In genomic region chr3:113746069-113746954, GRCh38 we compare ENCODE assay signal across 1 cellular context.
TF ChIP-seq lines count a peak whose summit lies in the region.

Gene NAA50, minus strand, starts transcription at chr3:113746249. Its CDS starts 300 bp downstream, at chr3:113745949.

TF ChIP-seq in HepG2, 621 proteins besides CTCF, POLR2A, EP300 and RAD21 (continued from another document and continues in another):
- TF ChIP-seq ZNF639 (CRISPR knock-in tag; conservative IDR thresholded peaks at IDR 0.05): peak; percentile 9; the same call in 1 of the 2 replicates
- no peak for TF ChIP-seq MZF1 (CRISPR knock-in tag; IDR thresholded peaks at IDR 0.05; ENCODE audit: borderline replicate concordance)
- no peak for TF ChIP-seq ZNF513 (CRISPR knock-in tag; conservative IDR thresholded peaks at IDR 0.05)
- TF ChIP-seq SOX5 (CRISPR knock-in tag; IDR thresholded peaks at IDR 0.05; ENCODE audit: borderline replicate concordance): 0 out of 2 replicates have a peak, but pooled peaks have one; percentile 20
- TF ChIP-seq PAX8 (CRISPR knock-in tag; IDR thresholded peaks at IDR 0.05; ENCODE audit: borderline replicate concordance): no peak
- TF ChIP-seq NAIF1 (CRISPR knock-in tag; IDR thresholded peaks at IDR 0.05; ENCODE audit: borderline replicate concordance): peak; percentile 76; the same call in 1 of the 2 replicates
- TF ChIP-seq ZNF616 (CRISPR knock-in tag; IDR thresholded peaks at IDR 0.05; ENCODE audit: low read depth): no peak
- no peak for TF ChIP-seq SRSF4 (IDR thresholded peaks at IDR 0.05; ENCODE audit: low read depth, low read length, poor library complexity, severe bottlenecking)
- no peak; the same call in 1 of the 2 replicates for TF ChIP-seq RNF219 (CRISPR knock-in tag; IDR thresholded peaks at IDR 0.05)
- TF ChIP-seq CREBL2 (CRISPR knock-in tag; IDR thresholded peaks at IDR 0.05; ENCODE audit: borderline replicate concordance): peak; percentile 78; the same call in 1 of the 2 replicates
- TF ChIP-seq NONO (IDR thresholded peaks at IDR 0.05): no peak
- TF ChIP-seq NONO (CRISPR knock-in tag; conservative IDR thresholded peaks at IDR 0.05): peak; percentile 92
- TF ChIP-seq ARID2 (CRISPR knock-in tag; IDR thresholded peaks at IDR 0.05; ENCODE audit: borderline replicate concordance): peak; percentile 12; the same call in 1 of the 2 replicates
- TF ChIP-seq HES4 (CRISPR knock-in tag; IDR thresholded peaks at IDR 0.05; ENCODE audit: borderline replicate concordance): peak; percentile 75; the same call in 1 of the 2 replicates
- TF ChIP-seq MAFF (IDR thresholded peaks at IDR 0.05; ENCODE audit: low read depth, low read length): no peak
- no peak for TF ChIP-seq ZNF550 (CRISPR knock-in tag; IDR thresholded peaks at IDR 0.05; ENCODE audit: borderline replicate concordance)
- TF ChIP-seq LCORL (IDR thresholded peaks at IDR 0.05): peak; percentile 64; the same call in 1 of the 2 replicates
- peak; percentile 16 for TF ChIP-seq LCORL (CRISPR knock-in tag; IDR thresholded peaks at IDR 0.05)
- TF ChIP-seq PTBP1 (IDR thresholded peaks at IDR 0.05; ENCODE audit: low read depth, low read length, poor library complexity, severe bottlenecking): no peak
- TF ChIP-seq ZNF558 (CRISPR knock-in tag; IDR thresholded peaks at IDR 0.05; ENCODE audit: borderline replicate concordance): no peak
- no peak for TF ChIP-seq ONECUT2 (CRISPR knock-in tag; IDR thresholded peaks at IDR 0.05)
- no peak for TF ChIP-seq ZNF512B (CRISPR knock-in tag; IDR thresholded peaks at IDR 0.05; ENCODE audit: borderline replicate concordance)
- TF ChIP-seq TOPORS (CRISPR knock-in tag; IDR thresholded peaks at IDR 0.05): no peak; the same call in 1 of the 2 replicates
- TF ChIP-seq ASH2L (IDR thresholded peaks at IDR 0.05; ENCODE audit: insufficient read length, low read depth, low read length): peak; percentile 74
- TF ChIP-seq ZMAT3 (CRISPR knock-in tag; conservative IDR thresholded peaks at IDR 0.05): peak; percentile 67; the same call in 1 of the 2 replicates
- TF ChIP-seq POGK (CRISPR knock-in tag; conservative IDR thresholded peaks at IDR 0.05): 0 out of 2 replicates have a peak, but pooled peaks have one; percentile 20
- peak; percentile 92 for TF ChIP-seq SSRP1 (CRISPR knock-in tag; IDR thresholded peaks at IDR 0.05)
- no peak; the same call in 1 of the 2 replicates for TF ChIP-seq STAG1 (CRISPR knock-in tag; IDR thresholded peaks at IDR 0.05)
- peak; percentile 63 for TF ChIP-seq HDAC1 (CRISPR knock-in tag; IDR thresholded peaks at IDR 0.05)
- no peak for TF ChIP-seq ATF6 (CRISPR knock-in tag; conservative IDR thresholded peaks at IDR 0.05)
- peak; percentile 76 for TF ChIP-seq ZBTB14 (CRISPR knock-in tag; IDR thresholded peaks at IDR 0.05)
- peak; percentile 14; the same call in 1 of the 2 replicates for TF ChIP-seq ISL2 (CRISPR knock-in tag; IDR thresholded peaks at IDR 0.05)
- peak; percentile 75 for TF ChIP-seq ZNF407 (CRISPR knock-in tag; IDR thresholded peaks at IDR 0.05; ENCODE audit: not compliant biosample characterization)
- no peak for TF ChIP-seq ATRX (CRISPR knock-in tag; IDR thresholded peaks at IDR 0.05; ENCODE audit: borderline replicate concordance)
- TF ChIP-seq HOXA7 (CRISPR knock-in tag; IDR thresholded peaks at IDR 0.05): no peak
- TF ChIP-seq FOXK1 (CRISPR knock-in tag; IDR thresholded peaks at IDR 0.05; ENCODE audit: borderline replicate concordance, low read depth): 0 out of 2 replicates have a peak, but pooled peaks have one; percentile 37
- TF ChIP-seq ZNF678 (CRISPR knock-in tag; IDR thresholded peaks at IDR 0.05): no peak
